Comparison of ENCODE assay signal across 8 cellular contexts in the genomic region with DNA sequence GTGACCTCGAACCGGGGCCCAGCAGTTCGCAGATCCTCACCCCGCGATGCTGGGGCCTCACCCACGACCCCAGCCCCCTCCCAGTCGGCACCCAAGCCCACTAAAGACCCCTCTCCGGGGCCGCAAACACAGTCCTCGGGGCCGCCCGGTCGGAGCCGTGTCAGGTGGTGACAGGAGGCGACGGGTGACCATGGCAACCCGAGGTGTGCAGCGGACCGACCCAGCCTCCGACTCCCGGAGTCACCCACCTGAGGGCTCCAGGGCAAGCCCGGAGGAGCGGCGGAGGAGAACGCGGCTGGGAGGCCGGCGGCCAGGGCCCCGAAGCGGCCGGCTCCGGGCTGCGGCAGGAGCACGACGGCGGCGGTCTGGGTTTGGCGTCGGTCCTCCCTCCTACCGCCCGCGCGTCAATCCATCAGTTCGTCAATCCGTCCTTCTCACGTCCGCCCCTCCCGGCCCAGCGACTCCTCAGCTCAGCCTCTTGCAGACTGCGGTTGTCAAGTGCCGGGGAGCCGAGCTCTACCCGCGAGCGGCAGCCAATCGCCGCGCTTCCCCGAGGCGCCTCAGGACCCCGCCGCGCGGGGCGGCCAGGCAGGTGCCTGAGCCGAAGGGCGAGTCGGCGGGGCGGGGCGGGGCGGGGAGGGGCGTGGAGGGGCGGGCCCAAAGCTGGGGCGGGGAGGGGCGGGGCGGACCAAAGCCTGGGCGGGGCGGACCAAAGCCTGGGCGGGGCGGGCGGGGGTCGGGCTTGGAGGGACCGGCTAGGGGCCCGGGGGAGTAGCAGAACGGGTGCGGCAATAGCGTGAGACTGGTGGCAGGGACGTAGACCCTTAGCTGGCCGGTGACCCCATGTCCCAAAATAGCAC. TPM values are rescaled to one million over a fixed set of nuclear protein-coding genes. Genes with fewer than 3 reads are reported as not detected.
DNase-seq lines count a peak whose midpoint lies in the region; ATAC-seq and TF ChIP-seq lines count a peak whose summit lies in the region.

Gene WDR47 (minus strand): TSS at position 489 of the 860 bp plus-strand sequence. CDS start 18,590 bp downstream, outside the sequence.

- peak within 1 kb of the TSS; percentile 88 to 98 (median 93) for H3K4me3 Mint-ChIP-seq in IgD-negative memory B cell

- H3K9me3 Mint-ChIP-seq in IgD-negative memory B cell, result no peaks in the 10 kb centered on the region

- peak; percentile 93 for ATAC-seq in GM21576 (IDR thresholded peaks at IDR 0.05; ENCODE audit: unreplicated experiment)

- no peaks in the 10 kb centered on the region for H3K36me3 Mint-ChIP-seq in IgD-negative memory B cell

- DNase-seq in DMS114 treated with DMSO at 0.1 percent for 48 hours (lab: John Stamatoyannopoulos, UW; ENCODE audit: unreplicated experiment), result peak; percentile 81
- peak; percentile 97 for DNase-seq in OCI-M1 (lab: John Stamatoyannopoulos, UW)
- peak; percentile 96 for DNase-seq in activated T-cell treated with anti-CD3 and anti-CD28 coated beads for 48 hours (ENCODE audit: low read depth)
- peak; percentile 63 for DNase-seq in epithelial cell of proximal tubule (ENCODE audit: low read depth)
- peak; percentile 95 for DNase-seq in mucosa of gallbladder (ENCODE audit: low spot score)
- DNase-seq in stimulated activated CD8-positive, alpha-beta memory T cell treated with anti-CD3 and anti-CD28 coated beads, Interleukin-4, amount 100 ng/mL, for 24 hours (ENCODE audit: low read depth), result peak; percentile 92

- peak within 1 kb of the TSS; percentile 84 to 97 (median 87) for H3K27ac Mint-ChIP-seq in IgD-negative memory B cell

- H3K4me3 ChIP-seq in epithelial cell of proximal tubule (ENCODE audit: low read depth, low read length), result peak within 1 kb of the TSS; percentile 99

- no peaks in the 10 kb centered on the region for H3K27me3 Mint-ChIP-seq in IgD-negative memory B cell

- H3K4me1 Mint-ChIP-seq in IgD-negative memory B cell, result peaks cover 9 to 20% (median 11%) of the 10 kb centered on the region in 3 donors

- no peak for TF ChIP-seq CTCF in epithelial cell of proximal tubule (conservative IDR thresholded peaks at IDR 0.05; ENCODE audit: low read depth, low read length)

RNA-seq across cellular contexts. Expression of gene WDR47, which starts in this region (rescaled TPM):
- polyA plus RNA-seq in IgD-negative memory B cell, result 3.7 TPM
- total RNA-seq in epithelial cell of proximal tubule (8.0 and 10.3 TPM in 2 replicates), mucosa of gallbladder (19.1 TPM)

Comparison
In these comparisons a context has a peak if more than half of its experiments do, and no peak if none do; other contexts are left out.
1. Peak in every context shown above with its lines: DNase-seq, ATAC-seq and H3K4me3 ChIP-seq.